ENCODE assay signal across 3 cellular contexts in genomic region chr14:104437703-104438102, GRCh38.
TF ChIP-seq lines count a peak whose summit lies in the region.

No MANE protein-coding gene starts in this region.

TF ChIP-seq in SK-N-SH, 30 proteins besides CTCF, POLR2A, EP300 and RAD21 (continued from another document):
- TF ChIP-seq ZBTB33 (IDR thresholded peaks at IDR 0.05; ENCODE audit: borderline replicate concordance, low read depth): no peak
- no peak for TF ChIP-seq NFIC (IDR thresholded peaks at IDR 0.05; ENCODE audit: borderline replicate concordance)
- TF ChIP-seq, protein P1, sequence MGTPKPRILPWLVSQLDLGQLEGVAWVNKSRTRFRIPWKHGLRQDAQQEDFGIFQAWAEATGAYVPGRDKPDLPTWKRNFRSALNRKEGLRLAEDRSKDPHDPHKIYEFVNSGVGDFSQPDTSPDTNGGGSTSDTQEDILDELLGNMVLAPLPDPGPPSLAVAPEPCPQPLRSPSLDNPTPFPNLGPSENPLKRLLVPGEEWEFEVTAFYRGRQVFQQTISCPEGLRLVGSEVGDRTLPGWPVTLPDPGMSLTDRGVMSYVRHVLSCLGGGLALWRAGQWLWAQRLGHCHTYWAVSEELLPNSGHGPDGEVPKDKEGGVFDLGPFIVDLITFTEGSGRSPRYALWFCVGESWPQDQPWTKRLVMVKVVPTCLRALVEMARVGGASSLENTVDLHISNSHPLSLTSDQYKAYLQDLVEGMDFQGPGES (IDR thresholded peaks at IDR 0.05; ENCODE audit: low read depth, low read length): no peak
- no peak for TF ChIP-seq SMC3 (IDR thresholded peaks at IDR 0.05; ENCODE audit: low read depth, low read length)
- TF ChIP-seq EZH2phosphoT487 (IDR thresholded peaks at IDR 0.05; ENCODE audit: borderline replicate concordance, low read depth): no peak
- TF ChIP-seq TCF12 (IDR thresholded peaks at IDR 0.05): no peak
- no peak for TF ChIP-seq NRF1 (IDR thresholded peaks at IDR 0.05; ENCODE audit: low read depth, low read length)
- no peak for TF ChIP-seq MEF2A (IDR thresholded peaks at IDR 0.05; ENCODE audit: borderline replicate concordance, low read depth)
- no peak for TF ChIP-seq RXRA (IDR thresholded peaks at IDR 0.05; ENCODE audit: borderline replicate concordance, low read depth)
- TF ChIP-seq FOSL2 (IDR thresholded peaks at IDR 0.05; ENCODE audit: borderline replicate concordance, low read depth): no peak
- TF ChIP-seq RFX5 (IDR thresholded peaks at IDR 0.05; ENCODE audit: low read length): no peak

TF ChIP-seq in SK-N-SH treated with all-trans-retinoic acid at 6 μM for 48 hours, 23 proteins besides CTCF, POLR2A, EP300 and RAD21 (continued from another document):
- TF ChIP-seq, protein P2, sequence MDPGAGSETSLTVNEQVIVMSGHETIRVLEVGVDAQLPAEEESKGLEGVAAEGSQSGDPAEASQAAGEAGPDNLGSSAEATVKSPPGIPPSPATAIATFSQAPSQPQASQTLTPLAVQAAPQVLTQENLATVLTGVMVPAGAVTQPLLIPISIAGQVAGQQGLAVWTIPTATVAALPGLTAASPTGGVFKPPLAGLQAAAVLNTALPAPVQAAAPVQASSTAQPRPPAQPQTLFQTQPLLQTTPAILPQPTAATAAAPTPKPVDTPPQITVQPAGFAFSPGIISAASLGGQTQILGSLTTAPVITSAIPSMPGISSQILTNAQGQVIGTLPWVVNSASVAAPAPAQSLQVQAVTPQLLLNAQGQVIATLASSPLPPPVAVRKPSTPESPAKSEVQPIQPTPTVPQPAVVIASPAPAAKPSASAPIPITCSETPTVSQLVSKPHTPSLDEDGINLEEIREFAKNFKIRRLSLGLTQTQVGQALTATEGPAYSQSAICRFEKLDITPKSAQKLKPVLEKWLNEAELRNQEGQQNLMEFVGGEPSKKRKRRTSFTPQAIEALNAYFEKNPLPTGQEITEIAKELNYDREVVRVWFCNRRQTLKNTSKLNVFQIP (CRISPR knock-in tag; IDR thresholded peaks at IDR 0.05; ENCODE audit: borderline replicate concordance, low read depth): no peak
- TF ChIP-seq TSHZ2 (CRISPR knock-in tag; IDR thresholded peaks at IDR 0.05) (no peak), CSDC2 (CRISPR knock-in tag; IDR thresholded peaks at IDR 0.05) (no peak), TCF4 (CRISPR knock-in tag; IDR thresholded peaks at IDR 0.05; ENCODE audit: borderline replicate concordance) (no peak), ARNTL (CRISPR knock-in tag; IDR thresholded peaks at IDR 0.05; ENCODE audit: borderline replicate concordance, low read depth) (no peak), ZC3H10 (CRISPR knock-in tag; IDR thresholded peaks at IDR 0.05) (no peak), ESRRG (CRISPR knock-in tag; IDR thresholded peaks at IDR 0.05) (no peak), ZFP3 (CRISPR knock-in tag; IDR thresholded peaks at IDR 0.05) (no peak)

TF ChIP-seq in GM23338, 12 proteins besides CTCF, POLR2A, EP300 and RAD21 (continued from another document):
- TF ChIP-seq, protein P3, sequence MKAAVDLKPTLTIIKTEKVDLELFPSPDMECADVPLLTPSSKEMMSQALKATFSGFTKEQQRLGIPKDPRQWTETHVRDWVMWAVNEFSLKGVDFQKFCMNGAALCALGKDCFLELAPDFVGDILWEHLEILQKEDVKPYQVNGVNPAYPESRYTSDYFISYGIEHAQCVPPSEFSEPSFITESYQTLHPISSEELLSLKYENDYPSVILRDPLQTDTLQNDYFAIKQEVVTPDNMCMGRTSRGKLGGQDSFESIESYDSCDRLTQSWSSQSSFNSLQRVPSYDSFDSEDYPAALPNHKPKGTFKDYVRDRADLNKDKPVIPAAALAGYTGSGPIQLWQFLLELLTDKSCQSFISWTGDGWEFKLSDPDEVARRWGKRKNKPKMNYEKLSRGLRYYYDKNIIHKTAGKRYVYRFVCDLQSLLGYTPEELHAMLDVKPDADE (IDR thresholded peaks at IDR 0.05): no peak
